ENCODE assay signal across 26 cellular contexts in genomic region chr6:62746968-62747367, GRCh38.
DNase-seq lines count a peak whose midpoint lies in the region; ATAC-seq and TF ChIP-seq lines count a peak whose summit lies in the region.
"Had no signal": no experiment of that assay in that cellular context is flagged by ENCODE, and none has a peak within 500 bp of the region (broad histone marks: within the 10 kb centered on the region; RNA-seq: fewer than 3 reads in every experiment).

No MANE protein-coding gene starts in this region.

- H2AFZ ChIP-seq in H9 (ENCODE audit: low read length) (peak overlapping the region; percentile 3), OCI-LY3 (ENCODE audit: low read depth, low read length) (no peak overlapping the region; the same call in 1 of the 2 replicates)

- no peak for ATAC-seq in HG03175 (IDR thresholded peaks at IDR 0.05; ENCODE audit: unreplicated experiment)

- H3K27me3 Mint-ChIP-seq in H9 (ENCODE audit: low read depth) (no peaks in the 10 kb centered on the region), glutamatergic neuron (ENCODE audit: unreplicated experiment) (no peaks in the 10 kb centered on the region)
- H3K27me3 Mint-ChIP-seq: CD8-positive, alpha-beta memory T cell; memory B cell; stimulated activated naive CD8-positive, alpha-beta T cell treated with anti-CD3 and anti-CD28 coated beads, Interleukin-15, Interleukin-2, amounts not matched to agents 100 ng/mL and 50 ng/mL, for 24 hours had no signal

- H3K4me1 ChIP-seq in H9 (ENCODE audit: insufficient read depth, low read length) (no peaks in the 10 kb centered on the region), OCI-LY3 (ENCODE audit: low read length) (peaks cover 18% of the 10 kb centered on the region)
- H3K4me1 ChIP-seq: HAP-1, tibial artery, vagina had no signal

- H3K23ac ChIP-seq in H9 (ENCODE audit: insufficient read length, low read depth, low read length) = no peak overlapping the region

- H3K4me3 Mint-ChIP-seq in H9 = no peak overlapping the region
- H3K4me3 Mint-ChIP-seq in glutamatergic neuron (ENCODE audit: unreplicated experiment) = no peak overlapping the region
- H3K4me3 Mint-ChIP-seq: CD8-positive, alpha-beta memory T cell; memory B cell; stimulated activated naive CD8-positive, alpha-beta T cell treated with anti-CD3 and anti-CD28 coated beads, Interleukin-15, Interleukin-2, amounts not matched to agents 100 ng/mL and 50 ng/mL, for 24 hours had no signal

- no peaks in the 10 kb centered on the region for H4K20me1 ChIP-seq in H9 (ENCODE audit: control insufficient read depth, insufficient read depth, insufficient read length)
- no peaks in the 10 kb centered on the region for H4K20me1 ChIP-seq in OCI-LY3 (ENCODE audit: insufficient read depth, low read length)

- H3K27me3 ChIP-seq in H9 (ENCODE audit: insufficient read depth, low read length) (no peaks in the 10 kb centered on the region), OCI-LY3 (ENCODE audit: low read depth, low read length) (no peaks in the 10 kb centered on the region)
- H3K27me3 ChIP-seq: ovary, tibial artery, vagina had no signal

- no peak overlapping the region for H2BK120ac ChIP-seq in H9 (ENCODE audit: low read depth, low read length, poor library complexity, severe bottlenecking)

- no peaks in the 10 kb centered on the region for H3K9me3 ChIP-seq in H9 (ENCODE audit: control insufficient read depth, low read depth, low read length)
- no peaks in the 10 kb centered on the region for H3K9me3 ChIP-seq in OCI-LY3 (ENCODE audit: insufficient read depth, low read length)
- H3K9me3 ChIP-seq: HAP-1, ovary, tibial artery, vagina had no signal

- H3K79me2 ChIP-seq in H9 (ENCODE audit: insufficient read depth, low read length) (no peaks in the 10 kb centered on the region), OCI-LY3 (ENCODE audit: low read length) (no peaks in the 10 kb centered on the region)

- no peak overlapping the region for H2BK15ac ChIP-seq in H9 (ENCODE audit: low read depth, low read length)

- no peaks in the 10 kb centered on the region for H3K36me3 ChIP-seq in OCI-LY3 (replicated peaks; ENCODE audit: low read depth, low read length)
- H3K36me3 ChIP-seq: HAP-1, ovary, tibial artery, vagina had no signal

- no peak overlapping the region for H2AK5ac ChIP-seq in H9 (ENCODE audit: insufficient read length, low read length)

- no peak overlapping the region for H3K9ac ChIP-seq in H9 (ENCODE audit: extremely low read depth, insufficient read length, low read length)
- H3K9ac ChIP-seq in OCI-LY3 (ENCODE audit: low read length) = no peak overlapping the region

- WGBS in H9 (ENCODE audit: extremely low coverage, insufficient read length, low lambda C conversion rate) = no CpG with 5 or more reads among the region's 1 CpG

- no peak overlapping the region for H3K4me3 ChIP-seq in OCI-LY3 (ENCODE audit: low read length)
- H3K4me3 ChIP-seq in coronary artery = no peak overlapping the region
- H3K4me3 ChIP-seq: HAP-1, ovary, tibial artery, vagina had no signal

- TF ChIP-seq CTCF in H9 (conservative IDR thresholded peaks at IDR 0.05) (no peak), OCI-LY3 (IDR thresholded peaks at IDR 0.05; ENCODE audit: low read depth, low read length) (peak; percentile 46), glutamatergic neuron (IDR thresholded peaks at IDR 0.05; ENCODE audit: partially characterized antibody, unreplicated experiment) (no peak), coronary artery (IDR thresholded peaks at IDR 0.05) (no peak)

- H3K4me1 Mint-ChIP-seq in H9 (peaks cover 5 to 11% of the 10 kb centered on the region in 2 experiments), glutamatergic neuron (ENCODE audit: low read depth, unreplicated experiment) (peaks cover 10% of the 10 kb centered on the region)
- H3K4me1 Mint-ChIP-seq: CD8-positive, alpha-beta memory T cell; memory B cell had no signal

- H3K18ac ChIP-seq in H9 (ENCODE audit: insufficient read length, low read depth, low read length) = no peak overlapping the region

- H3T11ph ChIP-seq in H9 (ENCODE audit: low read length) = no peak overlapping the region

- H3K27ac Mint-ChIP-seq in H9 (no peak overlapping the region; a peak in 1 of 7 replicates), glutamatergic neuron (ENCODE audit: unreplicated experiment) (peak overlapping the region; percentile 68)
- H3K27ac Mint-ChIP-seq: CD8-positive, alpha-beta memory T cell; memory B cell; stimulated activated naive CD8-positive, alpha-beta T cell treated with anti-CD3 and anti-CD28 coated beads, Interleukin-15, Interleukin-2, amounts not matched to agents 100 ng/mL and 50 ng/mL, for 24 hours had no signal

- H3K9me3 Mint-ChIP-seq in H9 = no peaks in the 10 kb centered on the region; a peak in 1 of 5 replicates
- H3K9me3 Mint-ChIP-seq in glutamatergic neuron (ENCODE audit: unreplicated experiment) = no peaks in the 10 kb centered on the region
- H3K9me3 Mint-ChIP-seq: memory B cell; stimulated activated naive CD8-positive, alpha-beta T cell treated with anti-CD3 and anti-CD28 coated beads, Interleukin-15, Interleukin-2, amounts not matched to agents 100 ng/mL and 50 ng/mL, for 24 hours had no signal

- H3K27ac ChIP-seq in H9 (ENCODE audit: insufficient read length, low read depth, low read length) = no peak overlapping the region
- H3K27ac ChIP-seq in OCI-LY3 (ENCODE audit: low read length) = peak overlapping the region; percentile 53
- H3K27ac ChIP-seq in coronary artery = no peak overlapping the region
- H3K27ac ChIP-seq: ovary, tibial artery, vagina had no signal

- DNase-seq in H9 (no peak), glutamatergic neuron (peak; percentile 13), putamen (ENCODE audit: low spot score) (peak; percentile 47), coronary artery (ENCODE audit: low spot score) (no peak), HuH-7.5 (ENCODE audit: low spot score) (no peak)
- DNase-seq: activated CD4-positive, alpha-beta T cell treated with anti-CD3 and anti-CD28 coated beads, Interleukin-2, amount 50 U/mL, for 48 hours; activated CD4-positive, CD25-positive, alpha-beta regulatory T cell treated with anti-CD3 and anti-CD28 coated beads, Interleukin-2, amount 50 U/mL, for 72 hours; activated naive CD4-positive, alpha-beta T cell; CD8-positive, alpha-beta memory T cell; cerebellar nuclear complex; DMS 273 treated with DMSO at 0.1 percent for 48 hours; NCI-H1092; NCI-H1694; NCI-H2171; NCI-H526 treated with DMSO at 0.1 percent for 48 hours; ovary; SHP77 treated with DMSO at 0.1 percent for 48 hours; stimulated activated CD4-positive, alpha-beta T cell treated with anti-CD3 and anti-CD28 coated beads, Interleukin-2, amount 100 ng/mL, for 24 hours; stimulated activated CD8-positive, alpha-beta memory T cell treated with anti-CD3 and anti-CD28 coated beads, Interleukin-4, amount 100 ng/mL, for 48 hours; tibial artery had no signal

- no peak overlapping the region for H3K4ac ChIP-seq in H9 (ENCODE audit: low read depth, low read length)

- H3K23me2 ChIP-seq in H9 (ENCODE audit: insufficient read length, low read depth, low read length, poor library complexity, severe bottlenecking) = no peaks in the 10 kb centered on the region

- no peak overlapping the region for H4K91ac ChIP-seq in H9 (ENCODE audit: insufficient read length, low read depth, low read length)

- H3K4me2 ChIP-seq in H9 (ENCODE audit: insufficient read depth, insufficient read length, low read length) = no peak overlapping the region
- H3K4me2 ChIP-seq in OCI-LY3 (ENCODE audit: low read length) = peak overlapping the region; percentile 10

- no peak overlapping the region for H3K14ac ChIP-seq in H9 (ENCODE audit: insufficient read depth, low read length)

- H3K79me1 ChIP-seq in H9 (ENCODE audit: insufficient read depth, low read depth, low read length, poor library complexity, severe bottlenecking) = no peaks in the 10 kb centered on the region

- H3K36me3 Mint-ChIP-seq in H9 (ENCODE audit: insufficient read depth in 1 of 3, low read depth in 3 of 3) (no peaks in the 10 kb centered on the region), glutamatergic neuron (ENCODE audit: unreplicated experiment) (no peaks in the 10 kb centered on the region)
- H3K36me3 Mint-ChIP-seq: CD8-positive, alpha-beta memory T cell; memory B cell had no signal

- H3K56ac ChIP-seq in H9 (ENCODE audit: insufficient read length, low read depth, low read length) = no peak overlapping the region

- no peak overlapping the region for H2BK20ac ChIP-seq in H9 (ENCODE audit: low read depth, low read length, poor library complexity, severe bottlenecking)

- no peak overlapping the region for H2BK12ac ChIP-seq in H9 (ENCODE audit: insufficient read length, low read depth, low read length)

- H4K8ac ChIP-seq in H9 (replicated peaks; ENCODE audit: insufficient read length, low read depth, low read length) = no peak overlapping the region

- no peak overlapping the region for H4K5ac ChIP-seq in H9 (ENCODE audit: insufficient read length, low read depth, low read length)

- no peak overlapping the region for H2BK5ac ChIP-seq in H9 (ENCODE audit: insufficient read length, low read length)

Comparison
In these comparisons a context has a peak if more than half of its experiments do, and no peak if none do; other contexts are left out.
1. DNase-seq: peak in glutamatergic neuron (single experiment) and putamen (single experiment); none in H9 (single experiment), coronary artery (single experiment) and HuH-7.5 (single experiment).